19 cellular contexts compared by ENCODE assay signal in the genomic region with DNA sequence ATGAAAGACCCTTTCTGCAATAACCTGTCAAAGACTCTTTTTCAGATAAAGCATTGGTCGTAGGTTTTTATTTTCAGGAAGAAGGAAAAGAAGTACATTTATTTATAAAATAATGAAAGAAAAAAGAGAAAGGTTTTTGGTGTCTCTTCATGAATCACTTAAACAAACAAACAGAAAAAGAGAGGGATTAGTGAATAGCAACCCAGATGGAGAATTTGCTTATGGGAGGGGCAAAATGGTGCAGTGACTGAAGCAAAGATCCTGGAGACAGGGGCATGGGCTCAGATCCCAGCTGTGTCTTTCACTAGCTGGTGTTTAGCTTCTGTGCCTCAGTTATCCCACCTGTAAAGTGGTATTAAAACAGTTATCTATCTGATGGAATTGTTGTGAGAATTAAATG.
DNase-seq lines count a peak whose midpoint lies in the region; ATAC-seq, FAIRE-seq and TF ChIP-seq lines count a peak whose summit lies in the region.
"Had no signal": no experiment of that assay in that cellular context is flagged by ENCODE, and none has a peak within 500 bp of the region (broad histone marks: within the 10 kb centered on the region; RNA-seq: fewer than 3 reads in every experiment).

No MANE protein-coding gene starts in this region.

- no peak for ATAC-seq in GM18909 (IDR thresholded peaks at IDR 0.05; ENCODE audit: poor library complexity, unreplicated experiment)
- no peak for ATAC-seq in WTC11
- ATAC-seq: HCT116, K562 had no signal

- WGBS in hepatocyte (ENCODE audit: low lambda C conversion rate, missing lambda C conversion rate): 87% methylated on average over 1 of the region's 1 CpG

- FAIRE-seq in astrocyte (lab: Jason Lieb, UNC): no peak
- FAIRE-seq: K562 had no signal

- H3K4me3 Mint-ChIP-seq in HFFc6: no peak overlapping the region
- no peak overlapping the region for H3K4me3 Mint-ChIP-seq in astrocyte (ENCODE audit: unreplicated experiment)
- H3K4me3 Mint-ChIP-seq in WTC11: no peak overlapping the region

- H3K9me2 ChIP-seq in hepatocyte (replicated peaks; ENCODE audit: insufficient read depth): no peaks in the 10 kb centered on the region

- H3K27me3 ChIP-seq in astrocyte (ENCODE audit: insufficient read depth, low read length) (no peaks in the 10 kb centered on the region), hepatocyte (no peaks in the 10 kb centered on the region)
- H3K27me3 ChIP-seq: SJCRH30 had no signal

- H3K4me1 Mint-ChIP-seq in HFFc6 (ENCODE audit: low read depth) (peaks cover 11% of the 10 kb centered on the region), astrocyte (ENCODE audit: low read depth, unreplicated experiment) (no peaks in the 10 kb centered on the region), WTC11 (no peaks in the 10 kb centered on the region)

- H3K36me3 ChIP-seq in astrocyte (ENCODE audit: insufficient read depth, low read length) (no peaks in the 10 kb centered on the region), hepatocyte (replicated peaks; ENCODE audit: insufficient read depth, low read depth) (no peaks in the 10 kb centered on the region)
- H3K36me3 ChIP-seq: SJCRH30 had no signal

- no peak overlapping the region for H3K9ac ChIP-seq in astrocyte (ENCODE audit: low read length)
- H3K9ac ChIP-seq: GM23248 had no signal

- DNase-seq in AG20443 (ENCODE audit: low spot score): peak; percentile 35
- peak; percentile 29 for DNase-seq in HFFc6
- peak; percentile 8 for DNase-seq in astrocyte (ENCODE audit: low read depth)
- peak; percentile 75 for DNase-seq in iris pigment epithelial cell (ENCODE audit: low read depth)
- DNase-seq in islet precursor cell: no peak
- no peak for DNase-seq in hepatocyte (ENCODE audit: low spot score)
- no peak for DNase-seq in WTC11 (ENCODE audit: low spot score)
- DNase-seq: Caco-2, DMS153, GM23248, NCI-H1092 treated with DMSO at 0.1 percent for 48 hours, NCI-H1694, NCI-H2107, NCI-H69, PC-9, SJCRH30 had no signal

- CTCF ChIA-PET in WTC11 (lab: Charles Lee): interaction anchor here (1.0 kb wide), 1 partner anchor 135 kb away, joined by 3 read pairs; no protein-coding TSS in a partner anchor

- H3K4me3 ChIP-seq in astrocyte (ENCODE audit: insufficient read depth, low read depth, low read length) (no peak overlapping the region), hepatocyte (no peak overlapping the region)
- H3K4me3 ChIP-seq: GM23248, K562, PC-9, SJCRH30 had no signal

- H4K20me1 ChIP-seq in astrocyte (ENCODE audit: insufficient read depth, low read length): no peaks in the 10 kb centered on the region
- H4K20me1 ChIP-seq in hepatocyte (ENCODE audit: insufficient read depth, poor library complexity, severe bottlenecking): no peaks in the 10 kb centered on the region

- no peak overlapping the region for H2AFZ ChIP-seq in astrocyte (ENCODE audit: low read depth, low read length)
- no peak overlapping the region for H2AFZ ChIP-seq in hepatocyte
- H2AFZ ChIP-seq: GM23248, PC-9 had no signal

- H3K27ac Mint-ChIP-seq in HFFc6 (no peak overlapping the region), astrocyte (ENCODE audit: unreplicated experiment) (no peak overlapping the region), WTC11 (no peak overlapping the region)

- H3K79me2 ChIP-seq in astrocyte (ENCODE audit: insufficient read depth, low read length) (no peaks in the 10 kb centered on the region), hepatocyte (no peaks in the 10 kb centered on the region)

- H3K36me3 Mint-ChIP-seq in HFFc6 (ENCODE audit: low read depth) (no peaks in the 10 kb centered on the region), astrocyte (ENCODE audit: low read depth, unreplicated experiment) (no peaks in the 10 kb centered on the region), WTC11 (no peaks in the 10 kb centered on the region)

- H3K4me2 ChIP-seq in astrocyte (ENCODE audit: low read length) (no peak overlapping the region), hepatocyte (no peak overlapping the region)
- H3K4me2 ChIP-seq: PC-9 had no signal

- TF ChIP-seq CTCF in HFFc6 (IDR thresholded peaks at IDR 0.05): no peak
- no peak for TF ChIP-seq CTCF in astrocyte (IDR thresholded peaks at IDR 0.05; ENCODE audit: insufficient read depth, low read depth, low read length)
- TF ChIP-seq CTCF in hepatocyte (IDR thresholded peaks at IDR 0.05; ENCODE audit: poor library complexity): no peak
- TF ChIP-seq CTCF in WTC11 (IDR thresholded peaks at IDR 0.05): no peak

- H3K9me3 Mint-ChIP-seq in HFFc6: no peaks in the 10 kb centered on the region
- peaks cover 2% of the 10 kb centered on the region for H3K9me3 Mint-ChIP-seq in astrocyte (ENCODE audit: unreplicated experiment)
- peaks cover 7% of the 10 kb centered on the region for H3K9me3 Mint-ChIP-seq in WTC11

- H3K9me3 ChIP-seq in astrocyte (ENCODE audit: insufficient read depth, low read depth, low read length) (no peaks in the 10 kb centered on the region), hepatocyte (ENCODE audit: low read depth) (no peaks in the 10 kb centered on the region)
- H3K9me3 ChIP-seq: Caco-2, SJCRH30 had no signal

- H3K27me3 Mint-ChIP-seq in HFFc6 (ENCODE audit: insufficient read depth) (no peaks in the 10 kb centered on the region), astrocyte (ENCODE audit: low read depth, unreplicated experiment) (peaks cover 5% of the 10 kb centered on the region), WTC11 (ENCODE audit: low read depth) (peaks cover 3% of the 10 kb centered on the region; the same call in 1 of the 2 replicates)

- POLR2A ChIA-PET in WTC11 (lab: Charles Lee): no interaction called here

- H3K27ac ChIP-seq in astrocyte (ENCODE audit: low read depth, low read length): no peak overlapping the region
- no peak overlapping the region for H3K27ac ChIP-seq in hepatocyte
- H3K27ac ChIP-seq: GM23248, PC-9, SJCRH30 had no signal

- no peaks in the 10 kb centered on the region for H3K4me1 ChIP-seq in astrocyte (ENCODE audit: insufficient read depth, low read length)
- no peaks in the 10 kb centered on the region for H3K4me1 ChIP-seq in hepatocyte (ENCODE audit: insufficient read depth)
- H3K4me1 ChIP-seq: Caco-2, SJCRH30 had no signal

TF ChIP-seq in WTC11, 78 proteins besides CTCF, POLR2A, EP300 and RAD21:
- TF ChIP-seq, protein P1, sequence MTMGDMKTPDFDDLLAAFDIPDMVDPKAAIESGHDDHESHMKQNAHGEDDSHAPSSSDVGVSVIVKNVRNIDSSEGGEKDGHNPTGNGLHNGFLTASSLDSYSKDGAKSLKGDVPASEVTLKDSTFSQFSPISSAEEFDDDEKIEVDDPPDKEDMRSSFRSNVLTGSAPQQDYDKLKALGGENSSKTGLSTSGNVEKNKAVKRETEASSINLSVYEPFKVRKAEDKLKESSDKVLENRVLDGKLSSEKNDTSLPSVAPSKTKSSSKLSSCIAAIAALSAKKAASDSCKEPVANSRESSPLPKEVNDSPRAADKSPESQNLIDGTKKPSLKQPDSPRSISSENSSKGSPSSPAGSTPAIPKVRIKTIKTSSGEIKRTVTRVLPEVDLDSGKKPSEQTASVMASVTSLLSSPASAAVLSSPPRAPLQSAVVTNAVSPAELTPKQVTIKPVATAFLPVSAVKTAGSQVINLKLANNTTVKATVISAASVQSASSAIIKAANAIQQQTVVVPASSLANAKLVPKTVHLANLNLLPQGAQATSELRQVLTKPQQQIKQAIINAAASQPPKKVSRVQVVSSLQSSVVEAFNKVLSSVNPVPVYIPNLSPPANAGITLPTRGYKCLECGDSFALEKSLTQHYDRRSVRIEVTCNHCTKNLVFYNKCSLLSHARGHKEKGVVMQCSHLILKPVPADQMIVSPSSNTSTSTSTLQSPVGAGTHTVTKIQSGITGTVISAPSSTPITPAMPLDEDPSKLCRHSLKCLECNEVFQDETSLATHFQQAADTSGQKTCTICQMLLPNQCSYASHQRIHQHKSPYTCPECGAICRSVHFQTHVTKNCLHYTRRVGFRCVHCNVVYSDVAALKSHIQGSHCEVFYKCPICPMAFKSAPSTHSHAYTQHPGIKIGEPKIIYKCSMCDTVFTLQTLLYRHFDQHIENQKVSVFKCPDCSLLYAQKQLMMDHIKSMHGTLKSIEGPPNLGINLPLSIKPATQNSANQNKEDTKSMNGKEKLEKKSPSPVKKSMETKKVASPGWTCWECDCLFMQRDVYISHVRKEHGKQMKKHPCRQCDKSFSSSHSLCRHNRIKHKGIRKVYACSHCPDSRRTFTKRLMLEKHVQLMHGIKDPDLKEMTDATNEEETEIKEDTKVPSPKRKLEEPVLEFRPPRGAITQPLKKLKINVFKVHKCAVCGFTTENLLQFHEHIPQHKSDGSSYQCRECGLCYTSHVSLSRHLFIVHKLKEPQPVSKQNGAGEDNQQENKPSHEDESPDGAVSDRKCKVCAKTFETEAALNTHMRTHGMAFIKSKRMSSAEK (CRISPR knock-in tag; IDR thresholded peaks at IDR 0.05; ENCODE audit: borderline replicate concordance): no peak
- TF ChIP-seq, protein P2, sequence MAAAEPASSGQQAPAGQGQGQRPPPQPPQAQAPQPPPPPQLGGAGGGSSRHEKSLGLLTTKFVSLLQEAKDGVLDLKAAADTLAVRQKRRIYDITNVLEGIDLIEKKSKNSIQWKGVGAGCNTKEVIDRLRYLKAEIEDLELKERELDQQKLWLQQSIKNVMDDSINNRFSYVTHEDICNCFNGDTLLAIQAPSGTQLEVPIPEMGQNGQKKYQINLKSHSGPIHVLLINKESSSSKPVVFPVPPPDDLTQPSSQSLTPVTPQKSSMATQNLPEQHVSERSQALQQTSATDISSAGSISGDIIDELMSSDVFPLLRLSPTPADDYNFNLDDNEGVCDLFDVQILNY (CRISPR knock-in tag; IDR thresholded peaks at IDR 0.05): no peak
- TF ChIP-seq NR2C2 (CRISPR knock-in tag; IDR thresholded peaks at IDR 0.05) (no peak), ZNF219 (CRISPR knock-in tag; IDR thresholded peaks at IDR 0.05; ENCODE audit: borderline replicate concordance) (no peak), ATF1 (CRISPR knock-in tag; IDR thresholded peaks at IDR 0.05) (no peak), IRF2 (CRISPR knock-in tag; IDR thresholded peaks at IDR 0.05; ENCODE audit: borderline replicate concordance, low read depth) (no peak), CREM (CRISPR knock-in tag; IDR thresholded peaks at IDR 0.05) (no peak)

Comparison
In these comparisons a context has a peak if more than half of its experiments do, and no peak if none do; other contexts are left out.
1. DNase-seq: peak in AG20443 (single experiment), HFFc6 (single experiment), astrocyte (single experiment) and iris pigment epithelial cell (single experiment); none in islet precursor cell (single experiment), hepatocyte (single experiment) and WTC11 (single experiment).